Comparison of ENCODE assay signal across 8 cellular contexts in the genomic region with DNA sequence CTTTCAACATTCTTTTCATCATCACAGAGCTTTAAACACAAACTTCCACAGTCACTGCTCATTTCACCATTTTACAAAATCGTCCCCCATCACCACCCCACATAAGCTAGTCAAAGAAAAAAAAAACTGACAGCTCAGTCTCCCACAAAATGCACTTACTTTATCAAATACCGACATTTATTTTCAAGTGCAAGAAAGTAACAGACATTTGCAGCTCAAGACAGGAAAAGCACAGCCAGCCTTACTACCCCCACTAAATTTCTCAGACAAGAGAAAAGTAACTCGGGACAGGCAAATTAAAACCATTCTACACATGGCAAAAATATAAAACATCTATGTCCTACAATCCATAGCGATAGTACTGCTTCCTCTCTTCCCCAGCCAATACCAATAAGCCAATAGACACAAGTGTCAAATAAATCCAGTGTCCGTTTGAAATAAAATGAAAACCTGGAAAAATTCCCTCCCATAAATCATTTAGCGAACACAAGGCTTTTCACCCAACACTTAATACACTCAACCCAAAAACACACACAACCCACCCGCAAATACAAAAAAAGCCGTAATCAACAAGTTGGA. TPM values are rescaled to one million over a fixed set of nuclear protein-coding genes. Genes with fewer than 3 reads are reported as not detected.
DNase-seq lines count a peak whose midpoint lies in the region; ATAC-seq and TF ChIP-seq lines count a peak whose summit lies in the region.

No MANE protein-coding gene starts in this region.

- H3K9me3 ChIP-seq in SJSA1 (replicated peaks) (peaks cover 4% of the 10 kb centered on the region), fibroblast of lung (ENCODE audit: control insufficient read depth, insufficient read depth, low read depth, low read length) (no peaks in the 10 kb centered on the region)

- peaks cover 2% of the 10 kb centered on the region for H4K20me1 ChIP-seq in fibroblast of lung (ENCODE audit: control insufficient read depth, extremely low read depth, insufficient read depth, low read length)

- H3K27ac ChIP-seq in SJSA1 = 0 out of 2 replicates have a peak overlapping the region, but pooled peaks have one; percentile 78
- peak overlapping the region; percentile 59 for H3K27ac ChIP-seq in fibroblast of lung (ENCODE audit: insufficient read depth, low read length)

- peaks cover 38% of the 10 kb centered on the region for H3K4me1 ChIP-seq in SJSA1 (replicated peaks)
- H3K4me1 ChIP-seq in fibroblast of lung (ENCODE audit: control insufficient read depth, extremely low read depth, insufficient read depth, low read length) = no peaks in the 10 kb centered on the region

- peak overlapping the region; percentile 83 for H3K4me2 ChIP-seq in fibroblast of lung (ENCODE audit: extremely low read depth, insufficient read depth, low read length)

- ATAC-seq in GM21526 (IDR thresholded peaks at IDR 0.05; ENCODE audit: low FRiP score, unreplicated experiment) = no peak

- H3K36me3 ChIP-seq in SJSA1 (peaks cover 33% of the 10 kb centered on the region), fibroblast of lung (ENCODE audit: control insufficient read depth, insufficient read depth, low read length) (no peaks in the 10 kb centered on the region)

- H3K27me3 ChIP-seq in SJSA1 (replicated peaks) (no peaks in the 10 kb centered on the region), fibroblast of lung (ENCODE audit: control insufficient read depth, insufficient read depth, low read length) (no peaks in the 10 kb centered on the region)

- no peak overlapping the region for H2AFZ ChIP-seq in fibroblast of lung (ENCODE audit: low read length)

- DNase-seq in SJSA1 (ENCODE audit: low read depth in 1 of 2, low spot score in 2 of 2) (peak in 1 of 2 experiments; percentile 20), fibroblast of lung (ENCODE audit: low read depth in 2 of 2) (no peak), retinal pigment epithelial cell (ENCODE audit: low read depth) (no peak), CD1c-positive myeloid dendritic cell (ENCODE audit: extremely low spot score) (no peak), GOT3 (lab: John Stamatoyannopoulos, UW) (no peak), SHP77 treated with DMSO at 0.1 percent for 48 hours (lab: John Stamatoyannopoulos, UW) (no peak)

- peak overlapping the region; percentile 70 for H3K9ac ChIP-seq in fibroblast of lung (ENCODE audit: insufficient read depth, low read length)

- peak overlapping the region; percentile 92 for H3K4me3 ChIP-seq in GM12875 (ENCODE audit: low read depth, low read length)
- peak overlapping the region; percentile 84 for H3K4me3 ChIP-seq in SJSA1
- H3K4me3 ChIP-seq in fibroblast of lung (replicated peaks in 1 of 4; ENCODE audit: control extremely low read depth in 1 of 4, insufficient read depth in 1 of 4, low read depth in 3 of 4, low read length in 4 of 4) = peak overlapping the region; percentile 52 to 92 (median 80)
- H3K4me3 ChIP-seq in retinal pigment epithelial cell (ENCODE audit: low read length) = peak overlapping the region; percentile 97

- H3K79me2 ChIP-seq in fibroblast of lung (ENCODE audit: control insufficient read depth, insufficient read depth, low read length) = peaks cover 50% of the 10 kb centered on the region

- TF ChIP-seq CTCF in GM12875 (IDR thresholded peaks at IDR 0.05; ENCODE audit: borderline replicate concordance, insufficient read depth, low read depth, low read length) = no peak
- no peak for TF ChIP-seq CTCF in fibroblast of lung (conservative IDR thresholded peaks at IDR 0.05 in 1 of 2, IDR thresholded peaks at IDR 0.05 in 1 of 2; ENCODE audit: low read depth in 1 of 2, low read length in 2 of 2)
- no peak for TF ChIP-seq CTCF in retinal pigment epithelial cell (conservative IDR thresholded peaks at IDR 0.05; ENCODE audit: low read depth, low read length)

RNA-seq across cellular contexts. Expression of a gene that starts 0.5 kb away (rescaled TPM):
- total RNA-seq in SJSA1 (2014; rRNA removed; shearing (Covaris generic)) = 10.2 and 16.1 TPM in 2 replicates
- 10.3 and 15.5 TPM in 2 replicates for total RNA-seq in fibroblast of lung
- 9.9 and 12.4 TPM in 2 replicates for polyA plus RNA-seq in fibroblast of lung
- polyA plus RNA-seq in fibroblast of lung (2012) = 8.2 and 10.5 TPM in 2 replicates
- 2.4 and 3.5 TPM in 2 replicates for polyA minus RNA-seq in fibroblast of lung (ENCODE audit: low replicate concordance)
